ENCODE assay signal across 8 cellular contexts in genomic region chr3:84965141-84965540, GRCh38. TPM values are rescaled to one million over a fixed set of nuclear protein-coding genes. Genes with fewer than 3 reads are reported as not detected.
A peak's percentile ranks its signal among the peaks of the same experiment; 100 is the strongest.
DNase-seq lines count a peak whose midpoint lies in the region; ATAC-seq and TF ChIP-seq lines count a peak whose summit lies in the region.

No MANE protein-coding gene starts in this region.

- intact Hi-C loops in gastrocnemius medialis (cut with DNase I; ENCODE audit: low total_unique reads) = no loop called here

- DNase-seq in NCI-H526 (lab: John Stamatoyannopoulos, UW) = peak; percentile 0 to 46
- no peak for DNase-seq in NCI-H526 treated with DMSO at 0.1 percent for 48 hours (lab: John Stamatoyannopoulos, UW)
- peak; percentile 35 for DNase-seq in NCI-H2227 (lab: John Stamatoyannopoulos, UW; ENCODE audit: unreplicated experiment)
- peak; percentile 89 for DNase-seq in choroid plexus epithelial cell (ENCODE audit: low read depth)
- DNase-seq in gastrocnemius medialis = peak in 1 of 2 donors; percentile 29
- DNase-seq in GF-D8 (lab: John Stamatoyannopoulos, UW) = no peak
- DNase-seq in activated CD8-positive, alpha-beta memory T cell treated with anti-CD3 and anti-CD28 coated beads, Interleukin-2, amount 50 U/mL, for 48 hours = no peak

- TF ChIP-seq POLR2A in gastrocnemius medialis (IDR thresholded peaks at IDR 0.05) = no peak

- ATAC-seq in gastrocnemius medialis (peak; percentile 32 to 55), HG03280 (IDR thresholded peaks at IDR 0.05; ENCODE audit: unreplicated experiment) (no peak)

- in situ Hi-C loops in gastrocnemius medialis (cut with MboI; ENCODE audit: low sequenced_read_pairs in 4 of 4) = no loop called here

- TF ChIP-seq CTCF in choroid plexus epithelial cell (conservative IDR thresholded peaks at IDR 0.05; ENCODE audit: low read depth, low read length) (no peak), gastrocnemius medialis (IDR thresholded peaks at IDR 0.05 in 4 of 5, conservative IDR thresholded peaks at IDR 0.05 in 1 of 5) (no peak)

- peak overlapping the region; percentile 13 to 84 (median 72) for H3K27ac ChIP-seq in gastrocnemius medialis

- H3K9me3 ChIP-seq in gastrocnemius medialis = no peaks in the 10 kb centered on the region

- peaks cover 32 to 37% of the 10 kb centered on the region in 2 donors for H3K4me1 ChIP-seq in gastrocnemius medialis

- H3K4me3 ChIP-seq in choroid plexus epithelial cell (ENCODE audit: low read depth, low read length) (no peak overlapping the region), gastrocnemius medialis (peak overlapping the region; percentile 3 to 41 (median 28))

- no peaks in the 10 kb centered on the region for H3K36me3 ChIP-seq in gastrocnemius medialis

- H3K27me3 ChIP-seq in gastrocnemius medialis = peaks cover 0 to 20% (median 8%) of the 10 kb centered on the region in 3 donors

RNA-seq across cellular contexts. Expression of gene CADM2, which starts 6.4 kb away (rescaled TPM):
- total RNA-seq in gastrocnemius medialis = 1 to 10 TPM; 2.7 to 9.0 (median 6.0) TPM

Comparison
In these comparisons a context has a peak if more than half of its experiments do, and no peak if none do; other contexts are left out.
1. DNase-seq: peak in NCI-H526 (2 of 2), NCI-H2227 (single experiment) and choroid plexus epithelial cell (single experiment); none in NCI-H526 treated with DMSO at 0.1 percent for 48 hours (single experiment), GF-D8 (single experiment) and activated CD8-positive, alpha-beta memory T cell treated with anti-CD3 and anti-CD28 coated beads, Interleukin-2, amount 50 U/mL, for 48 hours (single experiment).